2 cellular contexts compared by ENCODE assay signal in the genomic region with DNA sequence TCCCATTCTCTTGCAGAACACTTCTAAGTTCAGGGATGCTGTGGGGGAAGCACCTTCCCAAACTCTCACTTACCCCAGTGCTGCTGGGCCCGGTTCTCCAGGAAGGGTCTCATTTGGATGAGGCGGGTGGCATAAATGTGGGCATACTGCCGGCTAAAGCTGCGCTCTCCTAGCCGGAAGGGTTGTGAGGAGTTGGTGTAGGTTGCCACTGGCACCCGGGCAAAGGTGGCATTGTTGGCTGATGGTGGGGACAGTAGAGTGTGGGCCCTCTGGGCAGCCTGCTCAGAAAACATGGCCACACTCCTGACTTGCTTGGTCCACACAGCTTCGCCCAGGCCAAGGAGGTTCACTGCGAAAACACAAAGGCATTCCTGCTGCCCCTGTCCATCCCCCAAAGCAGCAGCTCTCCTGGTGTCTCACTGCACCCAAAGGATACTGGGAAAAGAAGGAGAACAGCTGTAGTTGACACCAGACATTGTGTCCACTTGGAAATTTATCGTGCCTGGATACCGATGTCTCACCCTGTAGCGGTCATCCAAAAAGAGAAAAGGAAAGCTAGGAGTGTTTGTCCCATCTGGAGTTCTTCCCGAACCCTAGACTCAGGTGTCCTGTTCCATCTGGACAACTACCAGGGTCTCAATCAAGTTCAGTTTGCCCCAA.
TF ChIP-seq lines count a peak whose summit lies in the region.

No MANE protein-coding gene starts in this region.

TF ChIP-seq in SK-N-SH, 30 proteins besides CTCF, POLR2A, EP300 and RAD21:
- TF ChIP-seq POLR2AphosphoS5 (IDR thresholded peaks at IDR 0.05; ENCODE audit: low read depth, low read length) (no peak), YY1 (IDR thresholded peaks at IDR 0.05; ENCODE audit: low read depth) (no peak), NRF1 (IDR thresholded peaks at IDR 0.05; ENCODE audit: low read depth, low read length) (no peak)
- TF ChIP-seq, protein P1, sequence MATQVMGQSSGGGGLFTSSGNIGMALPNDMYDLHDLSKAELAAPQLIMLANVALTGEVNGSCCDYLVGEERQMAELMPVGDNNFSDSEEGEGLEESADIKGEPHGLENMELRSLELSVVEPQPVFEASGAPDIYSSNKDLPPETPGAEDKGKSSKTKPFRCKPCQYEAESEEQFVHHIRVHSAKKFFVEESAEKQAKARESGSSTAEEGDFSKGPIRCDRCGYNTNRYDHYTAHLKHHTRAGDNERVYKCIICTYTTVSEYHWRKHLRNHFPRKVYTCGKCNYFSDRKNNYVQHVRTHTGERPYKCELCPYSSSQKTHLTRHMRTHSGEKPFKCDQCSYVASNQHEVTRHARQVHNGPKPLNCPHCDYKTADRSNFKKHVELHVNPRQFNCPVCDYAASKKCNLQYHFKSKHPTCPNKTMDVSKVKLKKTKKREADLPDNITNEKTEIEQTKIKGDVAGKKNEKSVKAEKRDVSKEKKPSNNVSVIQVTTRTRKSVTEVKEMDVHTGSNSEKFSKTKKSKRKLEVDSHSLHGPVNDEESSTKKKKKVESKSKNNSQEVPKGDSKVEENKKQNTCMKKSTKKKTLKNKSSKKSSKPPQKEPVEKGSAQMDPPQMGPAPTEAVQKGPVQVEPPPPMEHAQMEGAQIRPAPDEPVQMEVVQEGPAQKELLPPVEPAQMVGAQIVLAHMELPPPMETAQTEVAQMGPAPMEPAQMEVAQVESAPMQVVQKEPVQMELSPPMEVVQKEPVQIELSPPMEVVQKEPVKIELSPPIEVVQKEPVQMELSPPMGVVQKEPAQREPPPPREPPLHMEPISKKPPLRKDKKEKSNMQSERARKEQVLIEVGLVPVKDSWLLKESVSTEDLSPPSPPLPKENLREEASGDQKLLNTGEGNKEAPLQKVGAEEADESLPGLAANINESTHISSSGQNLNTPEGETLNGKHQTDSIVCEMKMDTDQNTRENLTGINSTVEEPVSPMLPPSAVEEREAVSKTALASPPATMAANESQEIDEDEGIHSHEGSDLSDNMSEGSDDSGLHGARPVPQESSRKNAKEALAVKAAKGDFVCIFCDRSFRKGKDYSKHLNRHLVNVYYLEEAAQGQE (IDR thresholded peaks at IDR 0.05; ENCODE audit: low read depth, low read length): no peak

TF ChIP-seq in SK-N-SH treated with all-trans-retinoic acid at 6 μM for 48 hours, 23 proteins besides CTCF, POLR2A, EP300 and RAD21:
- TF ChIP-seq ZNF8 (CRISPR knock-in tag; IDR thresholded peaks at IDR 0.05): no peak
- TF ChIP-seq ZC3H10 (CRISPR knock-in tag; IDR thresholded peaks at IDR 0.05): no peak
- TF ChIP-seq ISL1 (CRISPR knock-in tag; IDR thresholded peaks at IDR 0.05): no peak
- TF ChIP-seq ZNF565 (CRISPR knock-in tag; conservative IDR thresholded peaks at IDR 0.05; ENCODE audit: low read depth): no peak
- TF ChIP-seq GLIS3 (CRISPR knock-in tag; IDR thresholded peaks at IDR 0.05): no peak
- TF ChIP-seq, protein P2, sequence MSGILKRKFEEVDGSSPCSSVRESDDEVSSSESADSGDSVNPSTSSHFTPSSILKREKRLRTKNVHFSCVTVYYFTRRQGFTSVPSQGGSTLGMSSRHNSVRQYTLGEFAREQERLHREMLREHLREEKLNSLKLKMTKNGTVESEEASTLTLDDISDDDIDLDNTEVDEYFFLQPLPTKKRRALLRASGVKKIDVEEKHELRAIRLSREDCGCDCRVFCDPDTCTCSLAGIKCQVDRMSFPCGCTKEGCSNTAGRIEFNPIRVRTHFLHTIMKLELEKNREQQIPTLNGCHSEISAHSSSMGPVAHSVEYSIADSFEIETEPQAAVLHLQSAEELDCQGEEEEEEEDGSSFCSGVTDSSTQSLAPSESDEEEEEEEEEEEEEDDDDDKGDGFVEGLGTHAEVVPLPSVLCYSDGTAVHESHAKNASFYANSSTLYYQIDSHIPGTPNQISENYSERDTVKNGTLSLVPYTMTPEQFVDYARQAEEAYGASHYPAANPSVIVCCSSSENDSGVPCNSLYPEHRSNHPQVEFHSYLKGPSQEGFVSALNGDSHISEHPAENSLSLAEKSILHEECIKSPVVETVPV (CRISPR knock-in tag; IDR thresholded peaks at IDR 0.05): no peak
- TF ChIP-seq BACH2 (CRISPR knock-in tag; IDR thresholded peaks at IDR 0.05; ENCODE audit: borderline replicate concordance): no peak
- no peak for TF ChIP-seq TCF4 (CRISPR knock-in tag; IDR thresholded peaks at IDR 0.05; ENCODE audit: borderline replicate concordance)
- TF ChIP-seq SNAI2 (CRISPR knock-in tag; IDR thresholded peaks at IDR 0.05): no peak
TF ChIP-seq in SK-N-SH treated with all-trans-retinoic acid at 6 μM for 48 hours: peak in this region for 0.
